ENCODE assay signal across 24 cellular contexts in the genomic region with DNA sequence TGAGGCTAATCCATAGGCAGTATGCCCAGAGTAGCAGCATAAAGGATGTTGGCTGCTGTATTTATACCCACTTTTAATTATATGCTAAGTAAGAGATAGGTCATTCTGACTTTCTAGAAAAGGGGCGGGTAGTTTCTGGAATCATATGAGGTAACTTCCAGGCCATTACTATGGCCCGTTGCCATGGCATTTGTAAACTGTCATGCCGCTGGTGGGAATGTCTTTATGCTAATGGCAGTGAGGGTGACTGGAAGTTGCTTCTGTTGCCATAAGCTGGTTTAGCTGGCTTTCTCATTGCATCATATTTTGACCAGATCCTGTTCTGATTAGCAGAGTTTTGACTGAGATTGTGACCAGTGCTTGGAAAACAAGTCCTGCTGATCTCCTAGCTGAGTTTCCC.
"Had no signal": no experiment of that assay in that cellular context is flagged by ENCODE, and none has a peak within 500 bp of the region (broad histone marks: within the 10 kb centered on the region; RNA-seq: fewer than 3 reads in every experiment).

No MANE protein-coding gene starts in this region.

- H3K27me3 Mint-ChIP-seq: activated CD4-positive, alpha-beta T cell treated with anti-CD3 and anti-CD28 coated beads for 36 hours; activated naive CD8-positive, alpha-beta T cell treated with anti-CD3 and anti-CD28 coated beads for 36 hours; brain; memory B cell had no signal

- H3K4me2 ChIP-seq: neural progenitor cell had no signal

- H2AFZ ChIP-seq: neural progenitor cell had no signal

- H3K4me3 Mint-ChIP-seq: activated CD4-positive, alpha-beta T cell treated with anti-CD3 and anti-CD28 coated beads for 36 hours; activated naive CD4-positive, alpha-beta T cell treated with anti-CD3 and anti-CD28 coated beads for 36 hours; activated naive CD8-positive, alpha-beta T cell treated with anti-CD3 and anti-CD28 coated beads for 36 hours; brain; memory B cell; natural killer cell; neural progenitor cell had no signal

- H3K27ac Mint-ChIP-seq: activated CD4-positive, alpha-beta T cell treated with anti-CD3 and anti-CD28 coated beads for 36 hours; activated naive CD4-positive, alpha-beta T cell treated with anti-CD3 and anti-CD28 coated beads for 36 hours; activated naive CD8-positive, alpha-beta T cell treated with anti-CD3 and anti-CD28 coated beads for 36 hours; brain; memory B cell; natural killer cell; neural progenitor cell had no signal

- DNase-seq: activated CD4-positive, alpha-beta T cell treated with anti-CD3 and anti-CD28 coated beads for 36 hours; activated CD4-positive, alpha-beta T cell treated with anti-CD3 and anti-CD28 coated beads, Interleukin-2, amount 50 U/mL, for 4 hours; activated CD4-positive, CD25-positive, alpha-beta regulatory T cell; activated CD8-positive, alpha-beta memory T cell treated with anti-CD3 and anti-CD28 coated beads for 24 hours; activated effector memory CD4-positive, alpha-beta T cell treated with Interleukin-2 at 50 U/mL for 16 hours; activated naive CD4-positive, alpha-beta T cell treated with anti-CD3 and anti-CD28 coated beads for 36 hours; activated naive CD8-positive, alpha-beta T cell treated with anti-CD3 and anti-CD28 coated beads for 36 hours; adrenal gland; aorta; dorsolateral prefrontal cortex; effector memory CD4-positive, alpha-beta T cell; esophagus squamous epithelium; foreskin melanocyte; heart right ventricle; natural killer cell; occipital lobe; right lobe of liver; stimulated activated CD4-positive, alpha-beta T cell treated with anti-CD3 and anti-CD28 coated beads, Interleukin-2, amount 100 ng/mL, for 48 hours; stimulated activated naive CD4-positive, alpha-beta T cell treated with Interleukin-2 at 50 U/mL for 16 hours had no signal

- H3K4me1 ChIP-seq: adrenal gland, esophagus squamous epithelium, heart right ventricle, neural progenitor cell, right lobe of liver, tibial nerve had no signal

- ATAC-seq: activated CD4-positive, alpha-beta T cell treated with anti-CD3 and anti-CD28 coated beads for 36 hours; heart right ventricle; natural killer cell; right lobe of liver had no signal

- H3K27ac ChIP-seq: adrenal gland, coronary artery, dorsolateral prefrontal cortex, esophagus squamous epithelium, heart right ventricle, neural progenitor cell, right lobe of liver, tibial nerve had no signal

- H3K36me3 ChIP-seq: adrenal gland, esophagus squamous epithelium, heart right ventricle, neural progenitor cell, right lobe of liver, tibial nerve had no signal

- H3K9ac ChIP-seq: neural progenitor cell had no signal

- H3K9me3 ChIP-seq: adrenal gland, esophagus squamous epithelium, heart right ventricle, right lobe of liver, tibial nerve had no signal

- H3K27me3 ChIP-seq: adrenal gland, esophagus squamous epithelium, heart right ventricle, neural progenitor cell, right lobe of liver, tibial nerve had no signal

- H3K4me3 ChIP-seq: adrenal gland, coronary artery, dorsolateral prefrontal cortex, esophagus squamous epithelium, heart right ventricle, neural progenitor cell, right lobe of liver, tibial nerve had no signal

- H3K4me1 Mint-ChIP-seq: activated CD4-positive, alpha-beta T cell treated with anti-CD3 and anti-CD28 coated beads for 36 hours; activated naive CD8-positive, alpha-beta T cell treated with anti-CD3 and anti-CD28 coated beads for 36 hours; memory B cell; natural killer cell had no signal

- H3K36me3 Mint-ChIP-seq: activated naive CD8-positive, alpha-beta T cell treated with anti-CD3 and anti-CD28 coated beads for 36 hours; brain; memory B cell; natural killer cell; neural progenitor cell had no signal
